32 cellular contexts compared by ENCODE assay signal in the genomic region with DNA sequence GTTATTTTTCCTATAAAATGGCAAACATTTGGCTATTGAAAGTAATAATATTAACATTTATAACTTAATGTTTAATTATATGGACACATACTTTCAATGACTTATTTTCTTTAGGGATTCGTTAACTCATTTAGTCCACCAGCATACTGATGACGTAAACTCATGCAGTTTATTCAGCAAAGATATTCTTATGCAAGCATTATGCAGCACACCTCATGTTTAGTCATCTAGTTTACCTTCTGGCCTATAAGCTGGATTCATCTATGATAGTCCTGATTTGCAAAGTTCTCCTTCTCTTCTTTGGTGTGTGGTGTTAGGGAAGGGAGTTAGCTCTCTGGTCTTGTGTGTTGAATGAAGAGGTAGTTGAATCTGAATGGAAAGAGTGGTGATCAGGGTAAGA. TPM values are rescaled to one million over a fixed set of nuclear protein-coding genes. Genes with fewer than 3 reads are reported as not detected.
"Had no signal": no experiment of that assay in that cellular context is flagged by ENCODE, and none has a peak within 500 bp of the region (broad histone marks: within the 10 kb centered on the region; RNA-seq: fewer than 3 reads in every experiment).

No MANE protein-coding gene starts in this region.

- DNase-seq: activated CD4-positive, alpha-beta T cell treated with anti-CD3 and anti-CD28 coated beads, Interleukin-2, amount 10 ng/mL, durations not matched to agents 24 days and 14 days; activated CD4-positive, alpha-beta T cell treated with anti-CD3 and anti-CD28 coated beads, Interleukin-2, amount 50 U/mL, for 4 hours; activated CD8-positive, alpha-beta T cell treated with anti-CD3 and anti-CD28 coated beads for 36 hours; activated gamma-delta T cell; activated naive CD4-positive, alpha-beta T cell treated with Interleukin-2 at 50 U/mL for 16 hours; activated naive CD8-positive, alpha-beta T cell treated with anti-CD3 and anti-CD28 coated beads, Interleukin-2, amount 10 ng/mL, durations not matched to agents 7 days and 5 days; activated T-cell treated with anti-CD3 and anti-CD28 coated beads, Interleukin-2, amount 50 U/mL, for 1 hour; amygdala; caudate nucleus; cerebellar nuclear complex; Karpas-422; MG63; NCI-H1048; NCI-H1105 treated with DMSO at 0.1 percent for 48 hours; NCI-H1436; NCI-H1694; NCI-H1930; NCI-H345; NCI-H524 treated with DMSO at 0.1 percent for 48 hours; SHP77 treated with DMSO at 0.1 percent for 48 hours; SK-N-SH had no signal

- H3K27ac Mint-ChIP-seq: activated CD4-positive, alpha-beta T cell treated with anti-CD3 and anti-CD28 coated beads, Interleukin-2, amount 10 ng/mL, durations not matched to agents 24 days and 14 days; activated CD8-positive, alpha-beta T cell treated with anti-CD3 and anti-CD28 coated beads for 36 hours; activated naive CD4-positive, alpha-beta T cell treated with anti-CD3 and anti-CD28 coated beads, Interleukin-2, amount 50 U/mL, for 24 hours; activated naive CD8-positive, alpha-beta T cell treated with anti-CD3 and anti-CD28 coated beads, Interleukin-2, amount 10 ng/mL, durations not matched to agents 7 days and 5 days; activated T-helper 2 cell treated with anti-CD3 and anti-CD28 coated beads, Interferon-gamma antibody, Interleukin-2, Interleukin-4, amounts not matched to agents 10 μg/mL and 5 μg/mL and 100 μg/mL, durations not matched to agents 14 hours and 24 hours and 36 hours; T-helper 1 cell treated with Interleukin-12 subunit alpha and Interleukin-12 subunit beta and Interleukin-4 antibody, amounts not matched to agents 30 μg/mL and 1 μg/mL, for 36 hours; T-helper 2 cell treated with Interferon-gamma antibody and Interleukin-4, amounts not matched to agents 5 μg/mL and 100 μg/mL, for 36 hours had no signal

- H3K4me1 ChIP-seq: ascending aorta, SJSA1 had no signal

- H3K4me2 ChIP-seq: SK-N-SH had no signal

- H3K36me3 Mint-ChIP-seq: activated naive CD4-positive, alpha-beta T cell treated with anti-CD3 and anti-CD28 coated beads, Interleukin-2, amount 50 U/mL, for 24 hours; activated naive CD8-positive, alpha-beta T cell treated with anti-CD3 and anti-CD28 coated beads, Interleukin-2, amount 10 ng/mL, durations not matched to agents 7 days and 5 days had no signal

- FAIRE-seq: RCC 7860, TTC549 had no signal

- H3K36me3 ChIP-seq: ascending aorta, MG63, SJSA1 had no signal

- H3K27me3 ChIP-seq: ascending aorta, MG63, SJSA1 had no signal

- H3K27ac ChIP-seq: ascending aorta, SJSA1 had no signal

- H3K4me3 ChIP-seq: ascending aorta, MG63, SJSA1 had no signal

- H3K4me3 Mint-ChIP-seq: activated CD4-positive, alpha-beta T cell treated with anti-CD3 and anti-CD28 coated beads, Interleukin-2, amount 10 ng/mL, durations not matched to agents 24 days and 14 days; activated CD8-positive, alpha-beta T cell treated with anti-CD3 and anti-CD28 coated beads for 36 hours; activated naive CD4-positive, alpha-beta T cell treated with anti-CD3 and anti-CD28 coated beads, Interleukin-2, amount 50 U/mL, for 24 hours; activated naive CD8-positive, alpha-beta T cell treated with anti-CD3 and anti-CD28 coated beads, Interleukin-2, amount 10 ng/mL, durations not matched to agents 7 days and 5 days; T-helper 1 cell treated with Interleukin-12 subunit alpha and Interleukin-12 subunit beta and Interleukin-4 antibody, amounts not matched to agents 30 μg/mL and 1 μg/mL, for 36 hours; T-helper 2 cell treated with Interferon-gamma antibody and Interleukin-4, amounts not matched to agents 5 μg/mL and 100 μg/mL, for 36 hours had no signal

- H3K9me3 Mint-ChIP-seq: activated CD4-positive, alpha-beta T cell treated with anti-CD3 and anti-CD28 coated beads, Interleukin-2, amount 10 ng/mL, durations not matched to agents 24 days and 14 days; activated CD8-positive, alpha-beta T cell treated with anti-CD3 and anti-CD28 coated beads for 36 hours; activated naive CD4-positive, alpha-beta T cell treated with anti-CD3 and anti-CD28 coated beads, Interleukin-2, amount 50 U/mL, for 24 hours; activated naive CD8-positive, alpha-beta T cell treated with anti-CD3 and anti-CD28 coated beads, Interleukin-2, amount 10 ng/mL, durations not matched to agents 7 days and 5 days; activated T-helper 2 cell treated with anti-CD3 and anti-CD28 coated beads, Interferon-gamma antibody, Interleukin-2, Interleukin-4, amounts not matched to agents 10 μg/mL and 5 μg/mL and 100 μg/mL, durations not matched to agents 14 hours and 24 hours and 36 hours; T-helper 1 cell treated with Interleukin-12 subunit alpha and Interleukin-12 subunit beta and Interleukin-4 antibody, amounts not matched to agents 30 μg/mL and 1 μg/mL, for 36 hours; T-helper 2 cell treated with Interferon-gamma antibody and Interleukin-4, amounts not matched to agents 5 μg/mL and 100 μg/mL, for 36 hours had no signal

- H3K9me3 ChIP-seq: ascending aorta, MG63, SJSA1, SK-N-SH had no signal

- ATAC-seq: activated CD8-positive, alpha-beta T cell treated with anti-CD3 and anti-CD28 coated beads for 36 hours had no signal

- H3K9me2 ChIP-seq: SK-N-SH had no signal

- H3K4me1 Mint-ChIP-seq: activated CD4-positive, alpha-beta T cell treated with anti-CD3 and anti-CD28 coated beads, Interleukin-2, amount 10 ng/mL, durations not matched to agents 24 days and 14 days; activated naive CD4-positive, alpha-beta T cell treated with anti-CD3 and anti-CD28 coated beads, Interleukin-2, amount 50 U/mL, for 24 hours; activated naive CD8-positive, alpha-beta T cell treated with anti-CD3 and anti-CD28 coated beads, Interleukin-2, amount 10 ng/mL, durations not matched to agents 7 days and 5 days had no signal

RNA-seq across cellular contexts. Expression of a gene that starts 60.0 kb away (rescaled TPM):
- total RNA-seq: activated CD4-positive, alpha-beta T cell treated with anti-CD3 and anti-CD28 coated beads, Interleukin-2, amount 10 ng/mL, durations not matched to agents 24 days and 14 days; activated CD8-positive, alpha-beta memory T cell treated with anti-CD3 and anti-CD28 coated beads for 36 hours; activated CD8-positive, alpha-beta T cell treated with anti-CD3 and anti-CD28 coated beads for 36 hours; activated naive CD8-positive, alpha-beta T cell treated with anti-CD3 and anti-CD28 coated beads, Interleukin-2, amount 10 ng/mL, durations not matched to agents 7 days and 5 days; activated T-helper 2 cell treated with anti-CD3 and anti-CD28 coated beads, Interferon-gamma antibody, Interleukin-2, Interleukin-4, amounts not matched to agents 10 μg/mL and 5 μg/mL and 100 μg/mL, durations not matched to agents 14 hours and 24 hours and 36 hours; ascending aorta; NCI-H460; SJSA1 had no signal
- polyA plus RNA-seq: adipose tissue, SK-N-SH had no signal
